Comparison of ENCODE assay signal across 1 cellular context in the genomic region with DNA sequence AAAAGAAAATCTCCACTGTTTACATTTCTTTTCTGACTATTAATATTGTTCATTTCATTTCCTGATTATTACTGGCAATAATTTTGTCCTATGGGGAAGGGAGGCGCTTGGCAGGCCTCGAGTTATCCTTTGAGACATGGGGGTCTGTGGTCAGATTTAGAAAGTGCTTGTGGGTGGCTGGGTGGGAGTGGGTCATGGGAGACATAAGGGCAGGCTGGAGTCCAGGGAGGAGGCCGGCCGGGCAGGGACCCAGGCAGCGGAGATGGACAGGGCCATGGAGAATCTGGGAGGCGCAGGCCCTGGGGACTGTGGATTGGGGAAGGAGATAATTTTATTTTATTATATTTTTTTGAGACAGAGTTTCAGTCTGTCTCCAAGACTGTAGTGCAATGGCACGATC.
TF ChIP-seq lines count a peak whose summit lies in the region.

No MANE protein-coding gene starts in this region.

TF ChIP-seq in K562, 482 proteins besides CTCF, POLR2A, EP300 and RAD21:
- TF ChIP-seq SMARCE1 (IDR thresholded peaks at IDR 0.05) (no peak), MTF1 (CRISPR knock-in tag; IDR thresholded peaks at IDR 0.05; ENCODE audit: borderline replicate concordance) (no peak), HDAC6 (IDR thresholded peaks at IDR 0.05; ENCODE audit: low read depth, low read length) (no peak), CCAR2 (IDR thresholded peaks at IDR 0.05; ENCODE audit: low read depth, low read length) (no peak), EHMT2 (IDR thresholded peaks at IDR 0.05) (no peak), KLF1 (tag; IDR thresholded peaks at IDR 0.05) (no peak)
- TF ChIP-seq, protein P1, sequence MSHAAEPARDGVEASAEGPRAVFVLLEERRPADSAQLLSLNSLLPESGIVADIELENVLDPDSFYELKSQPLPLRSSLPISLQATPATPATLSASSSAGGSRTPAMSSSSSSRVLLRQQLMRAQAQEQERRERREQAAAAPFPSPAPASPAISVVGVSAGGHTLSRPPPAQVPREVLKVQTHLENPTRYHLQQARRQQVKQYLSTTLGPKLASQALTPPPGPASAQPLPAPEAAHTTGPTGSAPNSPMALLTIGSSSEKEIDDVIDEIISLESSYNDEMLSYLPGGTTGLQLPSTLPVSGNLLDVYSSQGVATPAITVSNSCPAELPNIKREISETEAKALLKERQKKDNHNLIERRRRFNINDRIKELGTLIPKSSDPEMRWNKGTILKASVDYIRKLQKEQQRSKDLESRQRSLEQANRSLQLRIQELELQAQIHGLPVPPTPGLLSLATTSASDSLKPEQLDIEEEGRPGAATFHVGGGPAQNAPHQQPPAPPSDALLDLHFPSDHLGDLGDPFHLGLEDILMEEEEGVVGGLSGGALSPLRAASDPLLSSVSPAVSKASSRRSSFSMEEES (CRISPR knock-in tag; IDR thresholded peaks at IDR 0.05), result no peak
- TF ChIP-seq, protein P2, sequence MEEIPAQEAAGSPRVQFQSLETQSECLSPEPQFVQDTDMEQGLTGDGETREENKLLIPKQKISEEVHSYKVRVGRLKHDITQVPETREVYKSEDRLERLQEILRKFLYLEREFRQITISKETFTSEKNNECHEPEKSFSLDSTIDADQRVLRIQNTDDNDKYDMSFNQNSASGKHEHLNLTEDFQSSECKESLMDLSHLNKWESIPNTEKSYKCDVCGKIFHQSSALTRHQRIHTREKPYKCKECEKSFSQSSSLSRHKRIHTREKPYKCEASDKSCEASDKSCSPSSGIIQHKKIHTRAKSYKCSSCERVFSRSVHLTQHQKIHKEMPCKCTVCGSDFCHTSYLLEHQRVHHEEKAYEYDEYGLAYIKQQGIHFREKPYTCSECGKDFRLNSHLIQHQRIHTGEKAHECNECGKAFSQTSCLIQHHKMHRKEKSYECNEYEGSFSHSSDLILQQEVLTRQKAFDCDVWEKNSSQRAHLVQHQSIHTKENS (CRISPR knock-in tag; IDR thresholded peaks at IDR 0.05), result no peak
TF ChIP-seq in K562: peak in this region for 0.
